In the genomic region with DNA sequence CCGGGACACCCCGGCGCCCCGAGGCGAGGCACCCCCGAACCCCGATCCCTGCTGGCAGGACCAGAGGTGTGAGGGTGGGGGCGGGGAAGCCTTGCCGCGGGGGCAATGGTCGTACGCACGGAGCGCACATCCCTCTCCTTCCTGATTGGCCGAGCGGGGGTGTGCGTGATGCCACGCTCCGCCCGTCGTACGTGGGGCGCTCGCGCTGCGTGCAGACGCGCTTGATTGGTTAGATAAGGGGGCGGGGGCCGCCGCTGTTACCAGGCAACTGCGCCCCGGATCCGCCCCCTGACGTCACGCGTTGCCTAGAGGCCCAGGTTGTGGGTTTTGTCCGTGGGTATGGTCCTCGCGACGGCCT, we compare ENCODE assay signal across 8 cellular contexts. TPM values are rescaled to one million over a fixed set of nuclear protein-coding genes. Genes with fewer than 3 reads are reported as not detected.
DNase-seq lines count a peak whose midpoint lies in the region; ATAC-seq, FAIRE-seq and TF ChIP-seq lines count a peak whose summit lies in the region.
"Not testable (repeated sequence)": the region's sequence is repeated elsewhere in the genome, so short reads cannot be mapped to it uniquely, and the experiment has no call there.

No MANE protein-coding gene starts in this region.

- H3K36me3 ChIP-seq in HepG2 (replicated peaks in 1 of 2; ENCODE audit: control insufficient read depth in 1 of 2, insufficient read depth in 2 of 2, low read length in 2 of 2), result not testable (repeated sequence)

- H3K9ac ChIP-seq in HepG2 (ENCODE audit: insufficient read depth, low read depth, low read length), result peak overlapping the region; percentile 67

- not testable (repeated sequence) for H3K27me3 ChIP-seq in HepG2 (ENCODE audit: control insufficient read depth in 1 of 2, insufficient read depth in 2 of 2, low read length in 2 of 2)

- H3K4me2 ChIP-seq in HepG2 (ENCODE audit: low read depth, low read length), result peak overlapping the region; percentile 32; the same call in 1 of the 2 replicates

- H3K27ac Mint-ChIP-seq in type B pancreatic cell, result not testable (repeated sequence)

- not testable (repeated sequence) for H3K36me3 Mint-ChIP-seq in type B pancreatic cell

- not testable (repeated sequence) for BruUV-seq in HepG2 (replicated peaks; lab: Mats Ljungman, UMichigan)

- not testable (repeated sequence) for H3K9me3 ChIP-seq in HepG2 (ENCODE audit: low read length)

- not testable (repeated sequence) for H4K20me1 ChIP-seq in HepG2 (ENCODE audit: insufficient read depth, low read length)

- not testable (repeated sequence) for H3K27me3 Mint-ChIP-seq in type B pancreatic cell

- not testable (repeated sequence) for H2AFZ ChIP-seq in HepG2 (ENCODE audit: low read length)

- intact Hi-C loops in HepG2 (cut with micrococcal nuclease; ENCODE audit: unreplicated experiment), result not testable (repeated sequence)

- not testable (repeated sequence) for H3K79me2 ChIP-seq in HepG2 (ENCODE audit: insufficient read depth, low read length)

- not testable (repeated sequence) for H3K4me1 ChIP-seq in HepG2 (ENCODE audit: insufficient read depth, low read length)

- POLR2A ChIA-PET in HepG2 (lab: Yijun Ruan, JAX), result not testable (repeated sequence)

- WGBS in HepG2 (ENCODE audit: low lambda C conversion rate), result no CpG with 5 or more reads among the region's 41 CpGs

- ATAC-seq in GM18861 (IDR thresholded peaks at IDR 0.05; ENCODE audit: unreplicated experiment) (peak; percentile 95), HG02678 (IDR thresholded peaks at IDR 0.05; ENCODE audit: unreplicated experiment) (peak; percentile 96), HepG2 (peak; percentile 98)

- CTCF ChIA-PET in HepG2 (lab: Yijun Ruan, JAX; ENCODE audit: low intra/inter-chr PET ratio, low total read pairs), result interaction anchor here (0.6 kb wide), 1 partner anchor 161 kb away, joined by 3 read pairs; no protein-coding TSS in a partner anchor

- peak overlapping the region; percentile 40 for H3K4me3 ChIP-seq in LNCaP clone FGC (ENCODE audit: low read depth, low read length)
- H3K4me3 ChIP-seq in choroid plexus epithelial cell (ENCODE audit: low read depth, low read length), result peak overlapping the region; percentile 56
- peak overlapping the region; percentile 30 to 49 (median 48); a peak in 4 of 6 replicates for H3K4me3 ChIP-seq in HepG2 (replicated peaks in 1 of 3; ENCODE audit: insufficient read depth in 1 of 3, low read depth in 2 of 3, low read length in 3 of 3)

- in situ Hi-C loops in HepG2 (cut with HindIII; ENCODE audit: extremely low pct_ligation_motif_present, low pct_unique_long_range_greater_than_20kb), result not testable (repeated sequence)

- H3K4me1 Mint-ChIP-seq in type B pancreatic cell (ENCODE audit: unreplicated experiment), result not testable (repeated sequence)

- not testable (repeated sequence) for TF ChIP-seq EP300 in HepG2 (IDR thresholded peaks at IDR 0.05; ENCODE audit: low read depth in 2 of 2, low read length in 2 of 2); HepG2 (CRISPR knock-in tag; IDR thresholded peaks at IDR 0.05; ENCODE audit: borderline replicate concordance)

- not testable (repeated sequence) for DNase-seq in LNCaP clone FGC (ENCODE audit: low read depth); choroid plexus epithelial cell (ENCODE audit: low read depth); HepG2 (ENCODE audit: low spot score)
- DNase-seq in activated CD8-positive, alpha-beta memory T cell treated with anti-CD3 and anti-CD28 coated beads for 4 hours (ENCODE audit: low read depth in 2 of 2), result peak; percentile 85 to 88
- peak; percentile 79 to 82 for DNase-seq in stimulated activated CD4-positive, alpha-beta T cell treated with anti-CD3 and anti-CD28 coated beads, Interleukin-12 subunit alpha, Interleukin-12 subunit beta, amount 100 ng/mL, for 24 hours (ENCODE audit: low read depth in 2 of 2)
- DNase-seq in type B pancreatic cell (ENCODE audit: extremely low spot score, unreplicated experiment), result peak; percentile 91

- not testable (repeated sequence) for FAIRE-seq in HepG2 (lab: Jason Lieb, UNC)

- TF ChIP-seq RAD21 in HepG2 (CRISPR knock-in tag; IDR thresholded peaks at IDR 0.05), result not testable (repeated sequence)

- not testable (repeated sequence) for H3K4me3 Mint-ChIP-seq in type B pancreatic cell

- TF ChIP-seq CTCF in LNCaP clone FGC (IDR thresholded peaks at IDR 0.05; ENCODE audit: control insufficient read depth, extremely low read depth, insufficient read depth); choroid plexus epithelial cell (conservative IDR thresholded peaks at IDR 0.05; ENCODE audit: low read depth, low read length); HepG2 (CRISPR knock-in tag; IDR thresholded peaks at IDR 0.05); type B pancreatic cell (conservative IDR thresholded peaks at IDR 0.05): not testable (repeated sequence)

- H3K27ac ChIP-seq in HepG2 (ENCODE audit: extremely low read length, insufficient read depth, low read length), result peak overlapping the region; percentile 60

- H3K9me3 Mint-ChIP-seq in type B pancreatic cell, result not testable (repeated sequence)

- 0 out of 4 replicates have a peak, but pooled peaks of 1 of the 2 experiments have one; percentile 44 for TF ChIP-seq POLR2A in HepG2 (IDR thresholded peaks at IDR 0.05; ENCODE audit: insufficient read depth in 1 of 2, low read depth in 2 of 2, low read length in 2 of 2)

TF ChIP-seq in HepG2, 621 proteins besides CTCF, POLR2A, EP300 and RAD21 (continues in another document):
- TF ChIP-seq CREM (IDR thresholded peaks at IDR 0.05) (peak; percentile 27; the same call in 1 of the 2 replicates), ZNF777 (CRISPR knock-in tag; IDR thresholded peaks at IDR 0.05) (peak; percentile 68)
- not testable (repeated sequence) for TF ChIP-seq CREM (CRISPR knock-in tag; IDR thresholded peaks at IDR 0.05)

RNA-seq across cellular contexts. Expression of gene GTF2IRD2B, which starts 0.5 kb away (rescaled TPM):
- total RNA-seq in HepG2 (2016; rRNA removed; fragmentation: Illumina TruSeq; extraction: Trizol) (6.6 and 10.0 TPM in 2 replicates), type B pancreatic cell (ENCODE audit: low replicate concordance) (43.3 and 45.9 TPM in 2 replicates)
- total RNA-seq in HepG2 (2016; cell fraction: cytosol; rRNA removed; fragmentation: Illumina TruSeq; extraction: Trizol; ENCODE audit: low read depth), result 24.4 and 39.4 TPM in 2 replicates
- total RNA-seq in HepG2 (2016; cell fraction: insoluble cytoplasmic fraction; rRNA removed; fragmentation: Illumina TruSeq; extraction: Trizol), result 4.0 and 9.2 TPM in 2 replicates
- 13.4 and 17.7 TPM in 2 replicates for total RNA-seq in HepG2 (2016; cell fraction: membrane; rRNA removed; fragmentation: Illumina TruSeq; extraction: Trizol)
- total RNA-seq in HepG2 (2016; cell fraction: nucleus; rRNA removed; fragmentation: Illumina TruSeq; extraction: Trizol), result 5.2 and 5.4 TPM in 2 replicates
- 12.3 and 12.7 TPM in 2 replicates for polyA plus RNA-seq in HepG2 (2011; rRNA removed)
- 13.0 and 16.9 TPM in 2 replicates for polyA plus RNA-seq in HepG2 (2011; cell fraction: cytosol; rRNA removed)
- 17.5 and 21.5 TPM in 2 replicates for polyA plus RNA-seq in HepG2 (2011; cell fraction: nucleus; rRNA removed)
- polyA plus RNA-seq in HepG2 (2012), result 5.9 and 10.3 TPM in 2 replicates
- polyA plus RNA-seq in HepG2 (2016; cell fraction: cytosol; fragmentation: Illumina TruSeq; extraction: Trizol; ENCODE audit: low read depth), result 47.2 and 50.8 TPM in 2 replicates
- polyA plus RNA-seq in HepG2 (2016; cell fraction: insoluble cytoplasmic fraction; fragmentation: Illumina TruSeq; extraction: Trizol; ENCODE audit: low read depth), result 5.5 and 7.2 TPM in 2 replicates
- 19.9 and 22.8 TPM in 2 replicates for polyA plus RNA-seq in HepG2 (2016; cell fraction: membrane; fragmentation: Illumina TruSeq; extraction: Trizol; ENCODE audit: low read depth)
- polyA plus RNA-seq in HepG2 (2016; cell fraction: nucleus; fragmentation: Illumina TruSeq; extraction: Trizol; ENCODE audit: insufficient read depth, low read depth), result 13.0 and 14.6 TPM in 2 replicates
- polyA minus RNA-seq in HepG2 (2011; rRNA and poly(A)+ RNA removed; ENCODE audit: low replicate concordance), result 6.5 and 10.9 TPM in 2 replicates
- 5.7 and 6.3 TPM in 2 replicates for polyA minus RNA-seq in HepG2 (2011; cell fraction: cytosol; rRNA and poly(A)+ RNA removed)
- 24.6 and 25.4 TPM in 2 replicates for polyA minus RNA-seq in HepG2 (2011; cell fraction: nucleus; rRNA and poly(A)+ RNA removed)

RNA-seq across cellular contexts. Expression of gene RCC1L, which starts 19.3 kb away (rescaled TPM):
- total RNA-seq in HepG2 (2016; rRNA removed; fragmentation: Illumina TruSeq; extraction: Trizol), result 75.4 and 82.8 TPM in 2 replicates
- total RNA-seq in HepG2 (2016; cell fraction: cytosol; rRNA removed; fragmentation: Illumina TruSeq; extraction: Trizol; ENCODE audit: low read depth), result 10.8 and 11.6 TPM in 2 replicates
- total RNA-seq in HepG2 (2016; cell fraction: insoluble cytoplasmic fraction; rRNA removed; fragmentation: Illumina TruSeq; extraction: Trizol), result 76.4 and 82.4 TPM in 2 replicates
- 30.5 and 31.7 TPM in 2 replicates for total RNA-seq in HepG2 (2016; cell fraction: membrane; rRNA removed; fragmentation: Illumina TruSeq; extraction: Trizol)
- total RNA-seq in HepG2 (2016; cell fraction: nucleus; rRNA removed; fragmentation: Illumina TruSeq; extraction: Trizol), result 28.9 and 35.4 TPM in 2 replicates
- 37.9 and 42.1 TPM in 2 replicates for polyA plus RNA-seq in HepG2 (2011; rRNA removed)
- polyA plus RNA-seq in HepG2 (2011; cell fraction: cytosol; rRNA removed), result 35.9 and 39.4 TPM in 2 replicates
- 16.7 and 18.8 TPM in 2 replicates for polyA plus RNA-seq in HepG2 (2011; cell fraction: nucleus; rRNA removed)
- polyA plus RNA-seq in HepG2 (2012), result 40.0 and 42.3 TPM in 2 replicates
- polyA plus RNA-seq in HepG2 (2016; cell fraction: cytosol; fragmentation: Illumina TruSeq; extraction: Trizol; ENCODE audit: low read depth), result 7.9 and 8.7 TPM in 2 replicates
- polyA plus RNA-seq in HepG2 (2016; cell fraction: insoluble cytoplasmic fraction; fragmentation: Illumina TruSeq; extraction: Trizol; ENCODE audit: low read depth), result 67.9 and 72.1 TPM in 2 replicates
- 19.0 and 21.0 TPM in 2 replicates for polyA plus RNA-seq in HepG2 (2016; cell fraction: membrane; fragmentation: Illumina TruSeq; extraction: Trizol; ENCODE audit: low read depth)
- 41.1 and 42.5 TPM in 2 replicates for polyA plus RNA-seq in HepG2 (2016; cell fraction: nucleus; fragmentation: Illumina TruSeq; extraction: Trizol; ENCODE audit: insufficient read depth, low read depth)
- polyA minus RNA-seq in HepG2 (2011; rRNA and poly(A)+ RNA removed; ENCODE audit: low replicate concordance), result 32.8 and 41.8 TPM in 2 replicates
- 15.1 and 15.4 TPM in 2 replicates for polyA minus RNA-seq in HepG2 (2011; cell fraction: cytosol; rRNA and poly(A)+ RNA removed)
- polyA minus RNA-seq in HepG2 (2011; cell fraction: nucleus; rRNA and poly(A)+ RNA removed), result 11.2 and 16.1 TPM in 2 replicates
- total RNA-seq in type B pancreatic cell (ENCODE audit: low replicate concordance), result 40.4 and 48.7 TPM in 2 replicates
